Comparison of ENCODE assay signal across 8 cellular contexts in the genomic region with DNA sequence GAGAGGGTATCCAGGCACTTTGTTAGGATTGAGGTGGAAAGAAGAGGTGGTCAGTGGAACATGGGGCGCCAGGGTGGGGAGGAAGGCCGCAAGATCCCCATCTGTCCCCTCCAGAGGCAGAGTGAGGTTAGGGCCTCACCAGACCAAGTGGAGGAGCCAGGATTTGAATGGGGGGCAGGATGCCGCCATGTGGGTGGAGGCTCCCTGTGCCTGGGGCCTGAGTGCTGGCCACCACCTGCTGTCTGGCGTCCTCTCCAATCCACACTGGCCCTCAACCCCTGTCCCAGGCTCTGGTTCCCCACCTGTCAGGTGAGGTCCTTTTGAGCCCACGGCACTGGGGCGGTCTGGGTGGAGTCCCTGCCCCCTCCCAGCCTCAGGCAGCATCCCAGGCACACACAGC. TPM values are rescaled to one million over a fixed set of nuclear protein-coding genes. Genes with fewer than 3 reads are reported as not detected.
"Had no signal": no experiment of that assay in that cellular context is flagged by ENCODE, and none has a peak within 500 bp of the region (broad histone marks: within the 10 kb centered on the region; RNA-seq: fewer than 3 reads in every experiment).

No MANE protein-coding gene starts in this region.

- H3K4me2 ChIP-seq: GM23338 had no signal

- FAIRE-seq: HTR-8/SVneo had no signal

- ATAC-seq: GM23338 had no signal

- H3K4me3 ChIP-seq: GM23338 had no signal

- DNase-seq: H9, HCEC 1CT, KG1 had no signal

- H2AFZ ChIP-seq: GM23338 had no signal

RNA-seq across cellular contexts. Expression of gene TBX1, which starts 17.5 kb away (rescaled TPM):
- total RNA-seq: H4, HT-29 had no signal
- polyA plus RNA-seq: IgD-negative memory B cell had no signal

RNA-seq across cellular contexts. Expression of gene GP1BB, which starts 19.7 kb away (rescaled TPM):
- total RNA-seq: HT-29 had no signal

RNA-seq across cellular contexts. Expression of gene SEPTIN5, which starts 28.8 kb away (rescaled TPM):
- total RNA-seq: HT-29 had no signal
